11 cellular contexts compared by ENCODE assay signal in the genomic region with DNA sequence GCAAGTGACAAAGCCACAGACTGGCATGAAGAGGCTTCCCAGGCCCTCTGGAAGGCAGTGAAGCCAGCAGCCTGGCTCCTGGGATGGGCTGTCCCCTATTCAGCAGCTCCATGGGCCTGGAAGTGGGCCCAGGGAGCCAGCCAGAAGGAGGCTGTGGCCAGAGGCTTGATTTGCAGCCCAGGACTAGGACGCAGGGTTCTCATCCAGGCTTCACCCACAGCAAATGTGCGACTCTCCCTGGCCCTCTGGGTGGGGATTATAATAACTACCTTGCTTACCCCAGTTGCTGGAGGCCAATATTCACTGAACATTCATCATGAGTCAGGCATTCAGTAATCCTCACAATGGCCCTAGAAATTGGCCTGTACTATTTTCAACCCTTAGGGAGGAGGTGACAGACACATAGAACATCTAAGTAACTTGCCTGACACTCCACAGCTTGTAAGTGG. TPM values are rescaled to one million over a fixed set of nuclear protein-coding genes. Genes with fewer than 3 reads are reported as not detected.
DNase-seq lines count a peak whose midpoint lies in the region; ATAC-seq and TF ChIP-seq lines count a peak whose summit lies in the region.
"Had no signal": no experiment of that assay in that cellular context is flagged by ENCODE, and none has a peak within 500 bp of the region (broad histone marks: within the 10 kb centered on the region; RNA-seq: fewer than 3 reads in every experiment).

No MANE protein-coding gene starts in this region.

- WGBS in smooth muscle cell (ENCODE audit: low lambda C conversion rate): 40% methylated on average over 2 of the region's 2 CpGs

- H3K27me3 Mint-ChIP-seq in activated naive CD4-positive, alpha-beta T cell treated with anti-CD3 and anti-CD28 coated beads, Interleukin-2, amount 10 ng/mL, durations not matched to agents 7 days and 5 days: no peaks in the 10 kb centered on the region

- no peak overlapping the region for H2AFZ ChIP-seq in smooth muscle cell (ENCODE audit: low read depth)

- H3K4me1 ChIP-seq in foreskin keratinocyte: peaks cover 10% of the 10 kb centered on the region
- peaks cover 9% of the 10 kb centered on the region for H3K4me1 ChIP-seq in smooth muscle cell (ENCODE audit: low read depth)

- no peaks in the 10 kb centered on the region for H3K9me3 Mint-ChIP-seq in activated naive CD4-positive, alpha-beta T cell treated with anti-CD3 and anti-CD28 coated beads, Interleukin-2, amount 10 ng/mL, durations not matched to agents 7 days and 5 days

- H3K4me2 ChIP-seq in smooth muscle cell: no peak overlapping the region

- H3K27ac Mint-ChIP-seq in activated naive CD4-positive, alpha-beta T cell treated with anti-CD3 and anti-CD28 coated beads, Interleukin-2, amount 10 ng/mL, durations not matched to agents 7 days and 5 days: peak overlapping the region; percentile 89

- H3K4me3 Mint-ChIP-seq in activated naive CD4-positive, alpha-beta T cell treated with anti-CD3 and anti-CD28 coated beads, Interleukin-2, amount 10 ng/mL, durations not matched to agents 7 days and 5 days: no peak overlapping the region

- H3K79me2 ChIP-seq in smooth muscle cell (ENCODE audit: low read depth): no peaks in the 10 kb centered on the region

- no peak overlapping the region for H3K4me3 ChIP-seq in smooth muscle cell
- H3K4me3 ChIP-seq: tibial nerve had no signal

- TF ChIP-seq CTCF in RWPE1 (conservative IDR thresholded peaks at IDR 0.05; ENCODE audit: low read depth) (no peak), foreskin keratinocyte (conservative IDR thresholded peaks at IDR 0.05) (no peak), smooth muscle cell (IDR thresholded peaks at IDR 0.05; ENCODE audit: borderline replicate concordance, insufficient read depth, poor library complexity, severe bottlenecking) (no peak)

- H3K27me3 ChIP-seq in foreskin keratinocyte: no peaks in the 10 kb centered on the region
- H3K27me3 ChIP-seq in smooth muscle cell (ENCODE audit: low read depth): no peaks in the 10 kb centered on the region
- H3K27me3 ChIP-seq: tibial nerve had no signal

- CTCF ChIA-PET in activated naive CD4-positive, alpha-beta T cell treated with anti-CD3 and anti-CD28 coated beads, Interleukin-2, amount 10 ng/mL, durations not matched to agents 7 days and 5 days (lab: Charles Lee): interaction anchor here (1.0 to 2.0 kb wide), 3 partner anchors 18 to 45 kb away, joined by 4 to 8 read pairs (median 5); partner anchors contain the start of gene BMF
- CTCF ChIA-PET in RWPE1 (lab: Yijun Ruan, JAX): interaction anchor here (0.6 to 1.3 kb wide), 2 partner anchors 39 to 41 kb away, joined by 3 read pairs; no protein-coding TSS in a partner anchor

- H3K36me3 Mint-ChIP-seq in activated naive CD4-positive, alpha-beta T cell treated with anti-CD3 and anti-CD28 coated beads, Interleukin-2, amount 10 ng/mL, durations not matched to agents 7 days and 5 days: peaks cover 7% of the 10 kb centered on the region

- POLR2A ChIA-PET in RWPE1 (lab: Yijun Ruan, JAX; ENCODE audit: low non-redundant PET): no interaction called here

- H4K20me1 ChIP-seq in smooth muscle cell (ENCODE audit: low read depth): no peaks in the 10 kb centered on the region

- no peaks in the 10 kb centered on the region for H3K9me3 ChIP-seq in smooth muscle cell (replicated peaks; ENCODE audit: low read depth)
- H3K9me3 ChIP-seq: tibial nerve had no signal

- no peaks in the 10 kb centered on the region for H3K36me3 ChIP-seq in smooth muscle cell (ENCODE audit: low read depth)
- H3K36me3 ChIP-seq: tibial nerve had no signal

- peaks cover 35% of the 10 kb centered on the region for H3K4me1 Mint-ChIP-seq in activated naive CD4-positive, alpha-beta T cell treated with anti-CD3 and anti-CD28 coated beads, Interleukin-2, amount 10 ng/mL, durations not matched to agents 7 days and 5 days

- H3F3A ChIP-seq in smooth muscle cell (ENCODE audit: low read depth): no peaks in the 10 kb centered on the region

- DNase-seq in activated naive CD4-positive, alpha-beta T cell treated with anti-CD3 and anti-CD28 coated beads, Interleukin-2, amount 10 ng/mL, durations not matched to agents 7 days and 5 days: no peak
- DNase-seq in activated naive CD4-positive, alpha-beta T cell treated with Interleukin-2 at 50 U/mL for 16 hours: no peak
- DNase-seq in RWPE1 (ENCODE audit: low spot score): peak; percentile 87
- DNase-seq in foreskin keratinocyte: peak; percentile 75 to 91
- no peak for DNase-seq in smooth muscle cell (lab: John Stamatoyannopoulos, UW; ENCODE audit: unreplicated experiment)
- DNase-seq in NCI-H187 treated with DMSO at 0.1 percent for 48 hours (lab: John Stamatoyannopoulos, UW): no peak
- DNase-seq: activated naive CD4-positive, alpha-beta T cell treated with anti-CD3 and anti-CD28 coated beads, Interleukin-2, amount 50 U/mL, for 16 hours; Calu3 had no signal

- H3K9ac ChIP-seq in smooth muscle cell (ENCODE audit: low read depth): no peak overlapping the region

- peak overlapping the region; percentile 78 for H3K27ac ChIP-seq in RWPE1
- no peak overlapping the region for H3K27ac ChIP-seq in foreskin keratinocyte
- H3K27ac ChIP-seq in smooth muscle cell (ENCODE audit: low read depth): peak overlapping the region; percentile 30

- ATAC-seq in foreskin keratinocyte (peak; percentile 83), HG03108 (IDR thresholded peaks at IDR 0.05; ENCODE audit: unreplicated experiment) (no peak), HG03159 (IDR thresholded peaks at IDR 0.05; ENCODE audit: unreplicated experiment) (no peak)

RNA-seq across cellular contexts. Expression of gene SRP14, which starts 24.6 kb away (rescaled TPM):
- total RNA-seq in foreskin keratinocyte (136 and 141 TPM in 2 replicates), smooth muscle cell (307 and 356 TPM in 2 replicates)
- polyA plus RNA-seq in foreskin keratinocyte (403 and 413 TPM in 2 replicates), smooth muscle cell (713 and 726 TPM in 2 replicates)

RNA-seq across cellular contexts. Expression of gene BMF, which starts 45.1 kb away (rescaled TPM):
- total RNA-seq in foreskin keratinocyte (0.07 and 0.34 TPM in 2 replicates), smooth muscle cell (9.1 and 11.2 TPM in 2 replicates)
- polyA plus RNA-seq in foreskin keratinocyte (0.07 and 0.22 TPM in 2 replicates), smooth muscle cell (3.6 and 7.5 TPM in 2 replicates)

Comparison
In these comparisons a context has a peak if more than half of its experiments do, and no peak if none do; other contexts are left out.
1. DNase-seq: peak in RWPE1 (single experiment) and foreskin keratinocyte (2 of 2); none in activated naive CD4-positive, alpha-beta T cell treated with anti-CD3 and anti-CD28 coated beads, Interleukin-2, amount 10 ng/mL, durations not matched to agents 7 days and 5 days (single experiment), activated naive CD4-positive, alpha-beta T cell treated with Interleukin-2 at 50 U/mL for 16 hours (single experiment), smooth muscle cell (single experiment) and NCI-H187 treated with DMSO at 0.1 percent for 48 hours (single experiment).